13 cellular contexts compared by ENCODE assay signal in the genomic region with DNA sequence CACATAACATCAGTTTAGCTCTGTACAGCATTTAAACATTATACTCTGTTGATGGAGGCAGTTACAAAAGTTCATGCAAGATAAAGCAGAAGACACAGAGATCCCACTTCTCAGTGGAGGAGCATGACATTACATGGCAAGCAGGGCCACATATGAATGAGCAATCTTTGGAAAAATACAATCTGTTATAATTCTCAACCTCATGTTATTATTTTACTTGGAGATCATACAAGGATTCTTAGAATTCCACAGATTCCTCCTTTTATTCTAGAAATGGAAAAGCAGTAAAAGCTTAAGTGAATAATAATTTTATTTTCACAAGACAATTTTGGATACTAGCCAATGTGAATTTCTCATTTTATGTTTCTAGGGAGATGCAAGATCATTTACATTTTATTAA.
DNase-seq lines count a peak whose midpoint lies in the region; ATAC-seq and TF ChIP-seq lines count a peak whose summit lies in the region.
"Had no signal": no experiment of that assay in that cellular context is flagged by ENCODE, and none has a peak within 500 bp of the region (broad histone marks: within the 10 kb centered on the region; RNA-seq: fewer than 3 reads in every experiment).

No MANE protein-coding gene starts in this region.

- in situ Hi-C loops in astrocyte of the spinal cord (cut with HindIII; ENCODE audit: low sequenced_read_pairs): no loop called here

- H3K27ac Mint-ChIP-seq in HFFc6: peak overlapping the region; percentile 55
- H3K27ac Mint-ChIP-seq: effector memory CD8-positive, alpha-beta T cell had no signal

- H3K4me3 Mint-ChIP-seq in HFFc6: peak overlapping the region; percentile 5; the same call in 1 of the 2 replicates
- H3K4me3 Mint-ChIP-seq: effector memory CD8-positive, alpha-beta T cell had no signal

- no peak for ATAC-seq in HG03442 (IDR thresholded peaks at IDR 0.05; ENCODE audit: unreplicated experiment)
- ATAC-seq in HG03108 (IDR thresholded peaks at IDR 0.05; ENCODE audit: unreplicated experiment): no peak
- ATAC-seq: activated CD4-positive, CD25-positive, alpha-beta regulatory T cell treated with anti-CD3 and anti-CD28 coated beads, Interleukin-2, amount 50 U/mL, for 24 hours; effector memory CD8-positive, alpha-beta T cell had no signal

- no peak overlapping the region for H3K4me3 ChIP-seq in astrocyte of the spinal cord (ENCODE audit: low read depth, low read length)
- H3K4me3 ChIP-seq: MG63 had no signal

- no peak for TF ChIP-seq CTCF in HFFc6 (IDR thresholded peaks at IDR 0.05)
- TF ChIP-seq CTCF in astrocyte of the spinal cord (IDR thresholded peaks at IDR 0.05; ENCODE audit: low read depth, low read length): no peak

- H3K4me1 Mint-ChIP-seq in HFFc6 (ENCODE audit: low read depth): peaks cover 71% of the 10 kb centered on the region

- H3K9me3 Mint-ChIP-seq in HFFc6: no peaks in the 10 kb centered on the region
- H3K9me3 Mint-ChIP-seq: effector memory CD8-positive, alpha-beta T cell had no signal

- peak; percentile 44 for DNase-seq in HFFc6
- peak; percentile 60 for DNase-seq in astrocyte of the spinal cord (ENCODE audit: low read depth, low spot score)
- DNase-seq in kidney tubule cell (ENCODE audit: low spot score): peak; percentile 6
- DNase-seq in cerebellar cortex (ENCODE audit: low spot score): no peak
- DNase-seq in NCI-H510A treated with DMSO at 0.1 percent for 48 hours (lab: John Stamatoyannopoulos, UW): no peak
- DNase-seq: activated gamma-delta T cell treated with Interleukin-2 at 50 U/mL for 16 hours; effector memory CD8-positive, alpha-beta T cell; MG63; NCI-H2081 treated with DMSO at 0.1 percent for 48 hours; NCI-H774 had no signal

- H3K36me3 Mint-ChIP-seq in HFFc6 (ENCODE audit: low read depth): peaks cover 4% of the 10 kb centered on the region; the same call in 1 of the 2 replicates

- no peaks in the 10 kb centered on the region for H3K27me3 Mint-ChIP-seq in HFFc6 (ENCODE audit: insufficient read depth)
- H3K27me3 Mint-ChIP-seq: effector memory CD8-positive, alpha-beta T cell had no signal

Comparison
In these comparisons a context has a peak if more than half of its experiments do, and no peak if none do; other contexts are left out.
1. DNase-seq: peak in HFFc6 (single experiment), astrocyte of the spinal cord (single experiment) and kidney tubule cell (single experiment); none in cerebellar cortex (single experiment) and NCI-H510A treated with DMSO at 0.1 percent for 48 hours (single experiment).